ENCODE assay signal across 25 cellular contexts in the genomic region with DNA sequence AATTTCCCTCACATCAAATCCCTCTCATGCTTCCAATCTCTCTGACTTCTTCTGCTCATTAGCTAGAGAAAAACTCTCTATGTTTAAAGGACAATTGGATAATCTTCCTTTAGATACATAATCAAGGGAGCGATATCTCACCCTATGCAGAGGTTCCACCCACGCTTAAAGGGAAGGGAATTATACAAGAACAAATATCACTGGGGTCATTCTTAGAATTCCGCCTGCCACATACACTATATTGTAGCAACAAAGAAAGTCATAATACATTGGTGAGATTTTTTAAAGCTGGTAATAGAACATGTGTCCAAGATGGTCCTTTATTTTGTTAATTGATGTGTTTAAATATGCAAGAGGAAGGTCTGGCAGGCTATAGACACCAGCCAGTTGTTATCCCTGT.
DNase-seq lines count a peak whose midpoint lies in the region; ATAC-seq lines count a peak whose summit lies in the region.
"Had no signal": no experiment of that assay in that cellular context is flagged by ENCODE, and none has a peak within 500 bp of the region (broad histone marks: within the 10 kb centered on the region; RNA-seq: fewer than 3 reads in every experiment).

No MANE protein-coding gene starts in this region.

- in situ Hi-C loops in HAP-1 (cut with MboI; ENCODE audit: low sequenced_read_pairs), result no loop called here

- H3K9me3 ChIP-seq in HAP-1, result no peaks in the 10 kb centered on the region
- H3K9me3 ChIP-seq: A549, BE2C, BLaER1 had no signal

- no peaks in the 10 kb centered on the region for H3K36me3 ChIP-seq in HAP-1 (replicated peaks)
- H3K36me3 ChIP-seq: BE2C; BLaER1; BLaER1 treated with 17β-estradiol and CSF1 and Interleukin-3, amounts not matched to agents 10 nM and 100 nM had no signal

- DNase-seq in HAP-1 (ENCODE audit: low spot score in 2 of 2), result peak; percentile 57 to 96
- DNase-seq: 8988T; ACHN; AML-193; BE2C; C1 segment of cervical spinal cord; Caco-2; Calu3; CD4-positive, alpha-beta memory T cell; CD4-positive, alpha-beta T cell; CD4-positive, CD25-positive, alpha-beta regulatory T cell; CD8-positive, alpha-beta memory T cell; CD8-positive, alpha-beta T cell; COR-L47; DMS 273 treated with DMSO at 0.1 percent for 48 hours; DMS153; DMS53; DMS79; DMS79 treated with DMSO at 0.1 percent for 48 hours; DND-41; EL had no signal

- ATAC-seq in HG02938 (IDR thresholded peaks at IDR 0.05; ENCODE audit: unreplicated experiment), result no peak
- ATAC-seq: A549; CD8-positive, alpha-beta T cell had no signal

- H3K27me3 ChIP-seq in HAP-1 (ENCODE audit: low read depth), result no peaks in the 10 kb centered on the region
- H3K27me3 ChIP-seq: BE2C; BLaER1; BLaER1 treated with 17β-estradiol and CSF1 and Interleukin-3, amounts not matched to agents 10 nM and 100 nM had no signal

- peaks cover 36% of the 10 kb centered on the region for H3K4me1 ChIP-seq in HAP-1
- H3K4me1 ChIP-seq: A549; BE2C; BLaER1; BLaER1 treated with 17β-estradiol and CSF1 and Interleukin-3, amounts not matched to agents 10 nM and 100 nM; Caco-2 had no signal

- no peak overlapping the region for H3K4me3 ChIP-seq in HAP-1
- H3K4me3 ChIP-seq: A549; BLaER1; BLaER1 treated with 17β-estradiol and CSF1 and Interleukin-3, amounts not matched to agents 10 nM and 100 nM had no signal
